Comparison of ENCODE assay signal across 17 cellular contexts in genomic region chr13:98496966-98497365, GRCh38.
DNase-seq lines count a peak whose midpoint lies in the region; ATAC-seq, FAIRE-seq and TF ChIP-seq lines count a peak whose summit lies in the region.
"Had no signal": no experiment of that assay in that cellular context is flagged by ENCODE, and none has a peak within 500 bp of the region (broad histone marks: within the 10 kb centered on the region; RNA-seq: fewer than 3 reads in every experiment).

No MANE protein-coding gene starts in this region.

- TF ChIP-seq EP300 in HepG2 (IDR thresholded peaks at IDR 0.05; ENCODE audit: low read depth in 2 of 2, low read length in 2 of 2) = no peak
- no peak for TF ChIP-seq EP300 in HepG2 (CRISPR knock-in tag; IDR thresholded peaks at IDR 0.05; ENCODE audit: borderline replicate concordance)

- no TSS peak for BruUV-seq in HepG2 (replicated peaks; lab: Mats Ljungman, UMichigan)

- H3K4me3 ChIP-seq in CD4-positive, alpha-beta memory T cell (ENCODE audit: low read length in 2 of 2) = no peak overlapping the region
- H3K4me3 ChIP-seq in SK-N-MC (peak overlapping the region; percentile 62), HepG2 (replicated peaks in 1 of 3; ENCODE audit: insufficient read depth in 1 of 3, low read depth in 2 of 3, low read length in 3 of 3) (no peak overlapping the region)

- H3K4me1 Mint-ChIP-seq in CD4-positive, alpha-beta memory T cell = peaks cover 56 to 88% (median 63%) of the 10 kb centered on the region in 4 donors
- peaks cover 67% of the 10 kb centered on the region for H3K4me1 Mint-ChIP-seq in stimulated activated effector memory CD8-positive, alpha-beta T cell treated with anti-CD3 and anti-CD28 coated beads, Interleukin-12 subunit alpha, Interleukin-12 subunit beta, amount 100 ng/mL, for 72 hours

- no peaks in the 10 kb centered on the region for H3K9me3 ChIP-seq in CD4-positive, alpha-beta memory T cell (ENCODE audit: control insufficient read depth in 1 of 2, low read length in 2 of 2)
- H3K9me3 ChIP-seq in SK-N-MC (ENCODE audit: low read depth, low read length) = no peaks in the 10 kb centered on the region
- H3K9me3 ChIP-seq in HepG2 (ENCODE audit: low read length) = no peaks in the 10 kb centered on the region

- no peak for TF ChIP-seq POLR2A in HepG2 (IDR thresholded peaks at IDR 0.05; ENCODE audit: insufficient read depth in 1 of 2, low read depth in 2 of 2, low read length in 2 of 2)

- intact Hi-C loops in CD4-positive, alpha-beta memory T cell (cut with micrococcal nuclease) = no loop called here
- intact Hi-C loops in HepG2 (cut with micrococcal nuclease; ENCODE audit: unreplicated experiment) = no loop called here

- no peak overlapping the region for H2AFZ ChIP-seq in HepG2 (ENCODE audit: low read length)

- H3K36me3 Mint-ChIP-seq in CD4-positive, alpha-beta memory T cell = peaks cover 22 to 56% of the 10 kb centered on the region in 2 donors
- peaks cover 70% of the 10 kb centered on the region for H3K36me3 Mint-ChIP-seq in stimulated activated effector memory CD8-positive, alpha-beta T cell treated with anti-CD3 and anti-CD28 coated beads, Interleukin-12 subunit alpha, Interleukin-12 subunit beta, amount 100 ng/mL, for 72 hours

- peaks cover 53% of the 10 kb centered on the region for H3K4me1 ChIP-seq in CD4-positive, alpha-beta memory T cell (ENCODE audit: insufficient read depth, low read length)
- H3K4me1 ChIP-seq in HepG2 (ENCODE audit: insufficient read depth, low read length) = peaks cover 84% of the 10 kb centered on the region

- FAIRE-seq in HepG2 (lab: Jason Lieb, UNC) = no peak
- FAIRE-seq: keratinocyte had no signal

- no peaks in the 10 kb centered on the region for H3K9me3 Mint-ChIP-seq in CD4-positive, alpha-beta memory T cell
- H3K9me3 Mint-ChIP-seq in stimulated activated effector memory CD8-positive, alpha-beta T cell treated with anti-CD3 and anti-CD28 coated beads, Interleukin-12 subunit alpha, Interleukin-12 subunit beta, amount 100 ng/mL, for 72 hours = no peaks in the 10 kb centered on the region
- H3K9me3 Mint-ChIP-seq: activated CD4-positive, alpha-beta T cell treated with anti-CD3 and anti-CD28 coated beads, Interleukin-2, amount 10 ng/mL, durations not matched to agents 24 days and 14 days; activated naive CD8-positive, alpha-beta T cell treated with anti-CD3 and anti-CD28 coated beads, Interleukin-2, amount 10 ng/mL, durations not matched to agents 7 days and 5 days; neural crest cell had no signal

- H4K20me1 ChIP-seq in HepG2 (ENCODE audit: insufficient read depth, low read length) = no peaks in the 10 kb centered on the region; the same call in 1 of the 2 replicates

- H3K4me3 Mint-ChIP-seq in CD4-positive, alpha-beta memory T cell = no peak overlapping the region
- H3K4me3 Mint-ChIP-seq in stimulated activated effector memory CD8-positive, alpha-beta T cell treated with anti-CD3 and anti-CD28 coated beads, Interleukin-12 subunit alpha, Interleukin-12 subunit beta, amount 100 ng/mL, for 72 hours = no peak overlapping the region
- H3K4me3 Mint-ChIP-seq: activated CD4-positive, alpha-beta T cell treated with anti-CD3 and anti-CD28 coated beads, Interleukin-2, amount 10 ng/mL, durations not matched to agents 24 days and 14 days; activated naive CD8-positive, alpha-beta T cell treated with anti-CD3 and anti-CD28 coated beads, Interleukin-2, amount 10 ng/mL, durations not matched to agents 7 days and 5 days; neural crest cell had no signal

- POLR2A ChIA-PET in CD4-positive, alpha-beta memory T cell (lab: Charles Lee; ENCODE audit: partially characterized antibody) = no interaction called here
- POLR2A ChIA-PET in HepG2 (lab: Yijun Ruan, JAX) = interaction anchor here (1.7 to 2.6 kb wide), 2 partner anchors 8 to 12 kb away, joined by 5 to 8 read pairs; no protein-coding TSS in a partner anchor

- H3K27ac Mint-ChIP-seq in CD4-positive, alpha-beta memory T cell = peak overlapping the region; percentile 35 to 90 (median 61)
- peak overlapping the region; percentile 43 for H3K27ac Mint-ChIP-seq in stimulated activated effector memory CD8-positive, alpha-beta T cell treated with anti-CD3 and anti-CD28 coated beads, Interleukin-12 subunit alpha, Interleukin-12 subunit beta, amount 100 ng/mL, for 72 hours
- H3K27ac Mint-ChIP-seq: activated naive CD8-positive, alpha-beta T cell treated with anti-CD3 and anti-CD28 coated beads, Interleukin-2, amount 10 ng/mL, durations not matched to agents 7 days and 5 days had no signal

- H3K36me3 ChIP-seq in CD4-positive, alpha-beta memory T cell (ENCODE audit: insufficient read depth, low read length) = peaks cover 9% of the 10 kb centered on the region
- H3K36me3 ChIP-seq in SK-N-MC (ENCODE audit: insufficient read depth, low read length) = no peaks in the 10 kb centered on the region; the same call in 1 of the 2 replicates
- peaks cover 4 to 17% of the 10 kb centered on the region in 2 experiments for H3K36me3 ChIP-seq in HepG2 (replicated peaks in 1 of 2; ENCODE audit: control insufficient read depth in 1 of 2, insufficient read depth in 2 of 2, low read length in 2 of 2)

- H3K27me3 ChIP-seq in CD4-positive, alpha-beta memory T cell (ENCODE audit: insufficient read depth, low read length) = no peaks in the 10 kb centered on the region
- H3K27me3 ChIP-seq in HepG2 (ENCODE audit: control insufficient read depth in 1 of 2, insufficient read depth in 2 of 2, low read length in 2 of 2) = no peaks in the 10 kb centered on the region

- no peak overlapping the region for H3K4me2 ChIP-seq in HepG2 (ENCODE audit: low read depth, low read length)

- DNase-seq in CD4-positive, alpha-beta memory T cell = no peak
- DNase-seq in SK-N-MC (ENCODE audit: low read depth, low spot score) (no peak), HepG2 (ENCODE audit: low spot score) (no peak), NCI-H524 treated with DMSO at 0.1 percent for 48 hours (lab: John Stamatoyannopoulos, UW) (no peak)
- DNase-seq in stimulated activated effector memory CD8-positive, alpha-beta T cell treated with anti-CD3 and anti-CD28 coated beads, Interleukin-12 subunit alpha, Interleukin-12 subunit beta, amount 100 ng/mL, for 72 hours (ENCODE audit: low spot score in 2 of 2) = no peak
- DNase-seq in activated CD4-positive, alpha-beta T cell treated with anti-CD3 and anti-CD28 coated beads, Interleukin-2, amount 50 U/mL, for 48 hours = no peak
- DNase-seq: activated CD4-positive, alpha-beta T cell treated with anti-CD3 and anti-CD28 coated beads, Interleukin-2, amount 10 ng/mL, durations not matched to agents 24 days and 14 days; activated naive CD8-positive, alpha-beta T cell treated with anti-CD3 and anti-CD28 coated beads, Interleukin-2, amount 10 ng/mL, durations not matched to agents 7 days and 5 days; C1 segment of cervical spinal cord; NCI-H1105; NCI-H446 treated with DMSO at 0.1 percent for 48 hours; PC-3; stimulated activated CD4-positive, alpha-beta T cell treated with anti-CD3 and anti-CD28 coated beads, Interleukin-15, amount 100 ng/mL, for 24 hours had no signal

- no peaks in the 10 kb centered on the region for H3K27me3 Mint-ChIP-seq in CD4-positive, alpha-beta memory T cell
- H3K27me3 Mint-ChIP-seq: activated CD4-positive, alpha-beta T cell treated with anti-CD3 and anti-CD28 coated beads, Interleukin-2, amount 10 ng/mL, durations not matched to agents 24 days and 14 days; activated naive CD8-positive, alpha-beta T cell treated with anti-CD3 and anti-CD28 coated beads, Interleukin-2, amount 10 ng/mL, durations not matched to agents 7 days and 5 days had no signal

- in situ Hi-C loops in HepG2 (cut with HindIII; ENCODE audit: extremely low pct_ligation_motif_present, low pct_unique_long_range_greater_than_20kb) = no loop called here

- H3K9ac ChIP-seq in SK-N-MC (ENCODE audit: insufficient read length) (peak overlapping the region; percentile 0), HepG2 (ENCODE audit: insufficient read depth, low read depth, low read length) (no peak overlapping the region)

- H3K27ac ChIP-seq in CD4-positive, alpha-beta memory T cell (ENCODE audit: low read depth, low read length) = no peak overlapping the region
- H3K27ac ChIP-seq in SK-N-MC = peak overlapping the region; percentile 90
- peak overlapping the region; percentile 81 for H3K27ac ChIP-seq in HepG2 (ENCODE audit: extremely low read length, insufficient read depth, low read length)

- WGBS in HepG2 (ENCODE audit: low lambda C conversion rate) = 94% methylated on average over 8 of the region's 8 CpGs

- ATAC-seq in HepG2 (no peak; the same call in 2 of the 3 replicates), GM19328 (IDR thresholded peaks at IDR 0.05; ENCODE audit: unreplicated experiment) (no peak)
- ATAC-seq in stimulated activated effector memory CD8-positive, alpha-beta T cell treated with anti-CD3 and anti-CD28 coated beads, Interleukin-12 subunit alpha, Interleukin-12 subunit beta, amount 100 ng/mL, for 72 hours = no peak
- ATAC-seq in activated CD4-positive, CD25-positive, alpha-beta regulatory T cell treated with anti-CD3 and anti-CD28 coated beads, Interleukin-2, amount 50 U/mL, for 24 hours = no peak
- ATAC-seq: PC-3 had no signal

- peaks cover 84% of the 10 kb centered on the region for H3K79me2 ChIP-seq in HepG2 (ENCODE audit: insufficient read depth, low read length)

- CTCF ChIA-PET in CD4-positive, alpha-beta memory T cell (lab: Charles Lee; ENCODE audit: partially characterized antibody) = interaction anchor here (2.2 kb wide), 1 partner anchor 156 kb away, joined by 6 read pairs; no protein-coding TSS in a partner anchor
- CTCF ChIA-PET in HepG2 (lab: Yijun Ruan, JAX; ENCODE audit: low intra/inter-chr PET ratio, low total read pairs) = no interaction called here

- no peak for TF ChIP-seq CTCF in HepG2 (CRISPR knock-in tag; IDR thresholded peaks at IDR 0.05)

- TF ChIP-seq RAD21 in HepG2 (CRISPR knock-in tag; IDR thresholded peaks at IDR 0.05) = no peak

TF ChIP-seq in HepG2, 621 proteins besides CTCF, POLR2A, EP300 and RAD21:
- no peak for TF ChIP-seq ZBTB1 (CRISPR knock-in tag; IDR thresholded peaks at IDR 0.05; ENCODE audit: borderline replicate concordance)
- no peak for TF ChIP-seq ELF1 (CRISPR knock-in tag; IDR thresholded peaks at IDR 0.05)
- no peak for TF ChIP-seq HES4 (CRISPR knock-in tag; IDR thresholded peaks at IDR 0.05; ENCODE audit: borderline replicate concordance)
- no peak for TF ChIP-seq NR2F6 (IDR thresholded peaks at IDR 0.05)
- no peak for TF ChIP-seq NR2F6 (CRISPR knock-in tag; IDR thresholded peaks at IDR 0.05)
- TF ChIP-seq ZNF446 (CRISPR knock-in tag; IDR thresholded peaks at IDR 0.05) = no peak
- TF ChIP-seq NFIC (IDR thresholded peaks at IDR 0.05; ENCODE audit: low read length) = no peak
- TF ChIP-seq PLSCR1 (CRISPR knock-in tag; IDR thresholded peaks at IDR 0.05; ENCODE audit: borderline replicate concordance) = no peak
- TF ChIP-seq PCBP2 (optimal IDR thresholded peaks at IDR 0.05; ENCODE audit: low read depth, low read length, poor library complexity, severe bottlenecking) = no peak
